ENCODE assay signal across 22 cellular contexts in the genomic region with DNA sequence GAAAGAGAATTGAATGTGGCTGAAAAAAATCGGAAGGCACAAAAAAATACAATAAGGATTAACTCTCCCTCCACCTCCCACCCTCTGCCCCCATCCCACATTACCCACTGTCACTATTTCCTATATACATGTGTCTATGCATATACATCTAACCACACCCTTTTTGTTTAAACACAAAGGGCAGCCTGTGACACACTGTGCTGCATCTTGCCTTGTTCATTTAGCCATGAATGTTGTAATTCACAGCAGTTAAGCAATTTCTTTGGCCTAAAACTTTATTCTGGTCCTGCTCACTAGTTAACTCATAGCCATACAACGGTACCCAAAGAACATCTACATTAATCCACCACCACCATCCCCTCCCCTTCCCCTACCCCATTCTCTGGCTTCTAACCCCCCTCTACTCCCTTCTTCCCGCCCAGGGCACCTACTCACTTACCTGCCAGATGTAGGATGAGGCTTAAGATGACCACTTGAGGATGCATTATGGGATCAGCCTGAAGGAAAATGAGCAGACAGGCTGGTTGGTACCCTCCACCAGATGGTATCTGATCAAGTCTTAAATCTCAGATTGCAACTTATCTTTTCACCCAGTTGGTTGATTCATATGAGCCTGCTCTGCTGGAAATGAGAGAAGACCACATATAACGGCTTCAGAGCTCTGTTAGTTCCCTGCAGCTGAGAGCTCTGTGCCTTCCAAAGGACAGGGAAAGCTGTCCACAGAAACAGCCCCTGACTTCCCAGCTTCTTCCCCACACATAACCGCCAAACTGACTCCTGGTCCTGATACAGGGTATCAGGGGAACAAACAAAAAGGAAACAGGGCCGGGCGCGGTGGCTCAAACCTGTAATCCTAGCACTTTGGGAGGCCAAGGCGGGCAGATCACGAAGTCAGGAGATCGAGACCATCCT.
DNase-seq lines count a peak whose midpoint lies in the region; TF ChIP-seq lines count a peak whose summit lies in the region.
"Had no signal": no experiment of that assay in that cellular context is flagged by ENCODE, and none has a peak within 500 bp of the region (broad histone marks: within the 10 kb centered on the region; RNA-seq: fewer than 3 reads in every experiment).

No MANE protein-coding gene starts in this region.

- H3K27ac Mint-ChIP-seq in T-helper 2 cell treated with Interferon-gamma antibody and Interleukin-4, amounts not matched to agents 5 μg/mL and 100 μg/mL, for 36 hours, result peak overlapping the region; percentile 20
- H3K27ac Mint-ChIP-seq: natural killer cell had no signal

- TF ChIP-seq CTCF in fibroblast of mammary gland (conservative IDR thresholded peaks at IDR 0.05; ENCODE audit: control insufficient read depth, insufficient read depth, low read depth, low read length) (no peak), brain microvascular endothelial cell (IDR thresholded peaks at IDR 0.05; ENCODE audit: low read depth, low read length, missing control alignments) (no peak)

- no peak overlapping the region for H3K4me3 Mint-ChIP-seq in T-helper 2 cell treated with Interferon-gamma antibody and Interleukin-4, amounts not matched to agents 5 μg/mL and 100 μg/mL, for 36 hours
- H3K4me3 Mint-ChIP-seq: natural killer cell had no signal

- H3K36me3 Mint-ChIP-seq in T-helper 2 cell treated with Interferon-gamma antibody and Interleukin-4, amounts not matched to agents 5 μg/mL and 100 μg/mL, for 36 hours (ENCODE audit: low read depth), result no peaks in the 10 kb centered on the region
- H3K36me3 Mint-ChIP-seq: natural killer cell had no signal

- peaks cover 6% of the 10 kb centered on the region for H3K4me1 Mint-ChIP-seq in T-helper 2 cell treated with Interferon-gamma antibody and Interleukin-4, amounts not matched to agents 5 μg/mL and 100 μg/mL, for 36 hours (ENCODE audit: low read depth)

- H3K9ac ChIP-seq in subcutaneous abdominal adipose tissue (ENCODE audit: low read length in 5 of 5), result no peak overlapping the region

- H3K9me3 ChIP-seq in subcutaneous abdominal adipose tissue (ENCODE audit: control insufficient read depth in 5 of 5, low read length in 5 of 5), result no peaks in the 10 kb centered on the region
- H3K9me3 ChIP-seq: upper lobe of left lung had no signal

- H3K27me3 Mint-ChIP-seq in T-helper 2 cell treated with Interferon-gamma antibody and Interleukin-4, amounts not matched to agents 5 μg/mL and 100 μg/mL, for 36 hours (ENCODE audit: low read depth), result no peaks in the 10 kb centered on the region

- peaks cover 0 to 17% (median 8%) of the 10 kb centered on the region in 5 donors for H3K4me1 ChIP-seq in subcutaneous abdominal adipose tissue (ENCODE audit: control insufficient read depth in 5 of 5, insufficient read depth in 5 of 5, low read length in 5 of 5)
- H3K4me1 ChIP-seq: upper lobe of left lung had no signal

- in situ Hi-C loops in brain microvascular endothelial cell (cut with HindIII; ENCODE audit: low pct_ligation_motif_present, low sequenced_read_pairs), result no loop called here

- H3K9me3 Mint-ChIP-seq in T-helper 2 cell treated with Interferon-gamma antibody and Interleukin-4, amounts not matched to agents 5 μg/mL and 100 μg/mL, for 36 hours, result no peaks in the 10 kb centered on the region
- H3K9me3 Mint-ChIP-seq: natural killer cell had no signal

- no peak for DNase-seq in T-helper 2 cell treated with Interferon-gamma antibody and Interleukin-4, amounts not matched to agents 5 μg/mL and 100 μg/mL, for 36 hours (ENCODE audit: low spot score)
- no peak for DNase-seq in T-helper 2 cell
- peak; percentile 96 for DNase-seq in NCI-H82 (lab: John Stamatoyannopoulos, UW)
- peak; percentile 59 for DNase-seq in fibroblast of mammary gland (ENCODE audit: low read depth)
- no peak for DNase-seq in brain microvascular endothelial cell
- DNase-seq in effector CD8-positive, alpha-beta T cell (lab: John Stamatoyannopoulos, UW), result no peak
- DNase-seq in 8988T, result no peak
- DNase-seq: activated CD4-positive, alpha-beta T cell treated with anti-CD3 and anti-CD28 coated beads for 48 hours; activated CD8-positive, alpha-beta memory T cell treated with anti-CD3 and anti-CD28 coated beads, Interleukin-2, amount 50 U/mL, for 4 hours; activated gamma-delta T cell; amygdala; caudate nucleus; effector memory CD4-positive, alpha-beta T cell; H7; natural killer cell; NCI-H226; stimulated activated CD4-positive, alpha-beta T cell treated with anti-CD3 and anti-CD28 coated beads, Interleukin-2, amount 100 ng/mL, for 24 hours; stimulated activated naive CD8-positive, alpha-beta T cell treated with anti-CD3 and anti-CD28 coated beads, Interleukin-15, Interleukin-2, amounts not matched to agents 100 U/mL and 50 U/mL, for 24 hours had no signal

- H3K27me3 ChIP-seq in subcutaneous abdominal adipose tissue (ENCODE audit: control insufficient read depth in 5 of 5, insufficient read depth in 4 of 5, low read length in 5 of 5), result no peaks in the 10 kb centered on the region
- no peaks in the 10 kb centered on the region for H3K27me3 ChIP-seq in brain microvascular endothelial cell (replicated peaks)
- H3K27me3 ChIP-seq: upper lobe of left lung had no signal

- H3K36me3 ChIP-seq in subcutaneous abdominal adipose tissue (ENCODE audit: control insufficient read depth in 5 of 5, insufficient read depth in 5 of 5, low read length in 5 of 5) (no peaks in the 10 kb centered on the region), brain microvascular endothelial cell (replicated peaks) (no peaks in the 10 kb centered on the region)
- H3K36me3 ChIP-seq: upper lobe of left lung had no signal

- H3K4me3 ChIP-seq in fibroblast of mammary gland (ENCODE audit: control insufficient read depth, low read depth, low read length), result no peak overlapping the region
- no peak overlapping the region for H3K4me3 ChIP-seq in subcutaneous abdominal adipose tissue (ENCODE audit: low read depth in 1 of 5, low read length in 5 of 5)
- H3K4me3 ChIP-seq in brain microvascular endothelial cell (ENCODE audit: low read depth, low read length), result no peak overlapping the region
- H3K4me3 ChIP-seq: GM12878, upper lobe of left lung had no signal

- H3K27ac ChIP-seq in subcutaneous abdominal adipose tissue (ENCODE audit: low read depth, low read length), result peak overlapping the region; percentile 17
- H3K27ac ChIP-seq in brain microvascular endothelial cell, result no peak overlapping the region
- H3K27ac ChIP-seq: C4-2B, upper lobe of left lung had no signal

Comparison
In these comparisons a context has a peak if more than half of its experiments do, and no peak if none do; other contexts are left out.
1. DNase-seq: peak in NCI-H82 (single experiment) and fibroblast of mammary gland (single experiment); none in T-helper 2 cell treated with Interferon-gamma antibody and Interleukin-4, amounts not matched to agents 5 μg/mL and 100 μg/mL, for 36 hours (single experiment), T-helper 2 cell (0 of 5), brain microvascular endothelial cell (single experiment), effector CD8-positive, alpha-beta T cell (single experiment) and 8988T (single experiment).